Comparison of ENCODE assay signal across 25 cellular contexts in genomic region chr9:124780757-124781151, GRCh38. TPM values are rescaled to one million over a fixed set of nuclear protein-coding genes. Genes with fewer than 3 reads are reported as not detected.
A peak's percentile ranks its signal among the peaks of the same experiment; 100 is the strongest.
DNase-seq lines count a peak whose midpoint lies in the region; ATAC-seq, FAIRE-seq and TF ChIP-seq lines count a peak whose summit lies in the region.
"Had no signal": no experiment of that assay in that cellular context is flagged by ENCODE, and none has a peak within 500 bp of the region (broad histone marks: within the 10 kb centered on the region; RNA-seq: fewer than 3 reads in every experiment).

No MANE protein-coding gene starts in this region.

- no peak for TF ChIP-seq CTCF in breast epithelium (IDR thresholded peaks at IDR 0.05)
- TF ChIP-seq CTCF in MCF 10A (IDR thresholded peaks at IDR 0.05; ENCODE audit: unreplicated experiment): no peak
- TF ChIP-seq CTCF in osteoblast (IDR thresholded peaks at IDR 0.05; ENCODE audit: extremely low read depth, low read depth, low read length): no peak
- TF ChIP-seq CTCF in upper lobe of right lung (IDR thresholded peaks at IDR 0.05): no peak
- TF ChIP-seq CTCF in OCI-LY7 (conservative IDR thresholded peaks at IDR 0.05; ENCODE audit: low read length): no peak
- no peak for TF ChIP-seq CTCF in D721Med (IDR thresholded peaks at IDR 0.05; ENCODE audit: insufficient read depth, missing control alignments)

- no peak overlapping the region for H3K4me3 Mint-ChIP-seq in MCF 10A (ENCODE audit: unreplicated experiment)
- H3K4me3 Mint-ChIP-seq: memory B cell; natural killer cell treated with Interleukin-12 subunit alpha and Interleukin-12 subunit beta and Interleukin-15 and Interleukin-18, amount 100 ng/mL, for 72 hours had no signal

- no peaks in the 10 kb centered on the region for H4K20me1 ChIP-seq in osteoblast (ENCODE audit: insufficient read depth, low read length)
- H4K20me1 ChIP-seq in OCI-LY7 (ENCODE audit: insufficient read depth, low read length): no peaks in the 10 kb centered on the region

- no TSS peak for BruUV-seq in MCF 10A (replicated peaks; lab: Mats Ljungman, UMichigan)
- no TSS peak for BruUV-seq in OCI-LY7 (replicated peaks; lab: Mats Ljungman, UMichigan)

- H3K4me2 ChIP-seq in osteoblast (ENCODE audit: insufficient read depth, low read length) (no peak overlapping the region), OCI-LY7 (ENCODE audit: low read length) (no peak overlapping the region)

- H3K4me1 ChIP-seq in breast epithelium (peaks cover 6 to 15% of the 10 kb centered on the region in 2 donors), osteoblast (ENCODE audit: insufficient read depth, low read length) (peaks cover 25% of the 10 kb centered on the region), upper lobe of right lung (peaks cover 21% of the 10 kb centered on the region), OCI-LY7 (ENCODE audit: insufficient read depth, low read length, poor library complexity, severe bottlenecking) (peaks cover 8% of the 10 kb centered on the region)

- CTCF ChIA-PET in MCF 10A (lab: Yijun Ruan, JAX): interaction anchor here (0.6 to 13.3 kb wide), 3 partner anchors 70 to 361 kb away, joined by 3 to 927 read pairs (median 3); partner anchors contain the start of genes ARPC5L, RPL35 and WDR38
- CTCF ChIA-PET in OCI-LY7 (lab: Charles Lee; ENCODE audit: unreplicated experiment): no interaction called here

- intact Hi-C loops in breast epithelium (cut with DNase I; ENCODE audit: low total_unique reads) (no loop called here), MCF 10A (cut with micrococcal nuclease) (no loop called here), upper lobe of right lung (cut with DNase I) (no loop called here), OCI-LY7 (cut with micrococcal nuclease; ENCODE audit: unreplicated experiment) (no loop called here)

- no peak overlapping the region for H3K27ac Mint-ChIP-seq in MCF 10A (ENCODE audit: low read depth, unreplicated experiment)
- H3K27ac Mint-ChIP-seq: memory B cell; natural killer cell treated with Interleukin-12 subunit alpha and Interleukin-12 subunit beta and Interleukin-15 and Interleukin-18, amount 100 ng/mL, for 72 hours; progenitor cell of endocrine pancreas had no signal

- H3K27me3 ChIP-seq in breast epithelium: no peaks in the 10 kb centered on the region
- peaks cover 12% of the 10 kb centered on the region for H3K27me3 ChIP-seq in osteoblast (ENCODE audit: insufficient read depth, low read length)
- no peaks in the 10 kb centered on the region for H3K27me3 ChIP-seq in upper lobe of right lung

- H2AFZ ChIP-seq in osteoblast (ENCODE audit: low read length) (no peak overlapping the region), OCI-LY7 (ENCODE audit: low read length) (no peak overlapping the region)

- no peaks in the 10 kb centered on the region for H3K9me3 ChIP-seq in breast epithelium
- H3K9me3 ChIP-seq in osteoblast (ENCODE audit: low read depth, low read length): no peaks in the 10 kb centered on the region
- H3K9me3 ChIP-seq in upper lobe of right lung: no peaks in the 10 kb centered on the region
- H3K9me3 ChIP-seq in OCI-LY7 (ENCODE audit: low read length): no peaks in the 10 kb centered on the region
- H3K9me3 ChIP-seq: A549 had no signal

- H3K79me2 ChIP-seq in osteoblast (ENCODE audit: insufficient read depth, low read length) (no peaks in the 10 kb centered on the region), OCI-LY7 (ENCODE audit: insufficient read depth, low read depth, low read length) (no peaks in the 10 kb centered on the region)

- peak overlapping the region; percentile 77 to 92 for H3K27ac ChIP-seq in breast epithelium
- H3K27ac ChIP-seq in osteoblast (ENCODE audit: low read depth, low read length): no peak overlapping the region
- H3K27ac ChIP-seq in upper lobe of right lung: no peak overlapping the region
- H3K27ac ChIP-seq in OCI-LY7 (ENCODE audit: low read depth, low read length, poor library complexity, severe bottlenecking): no peak overlapping the region

- H3K4me3 ChIP-seq in breast epithelium: peak overlapping the region in 1 of 3 donors; percentile 53
- no peak overlapping the region for H3K4me3 ChIP-seq in osteoblast (ENCODE audit: insufficient read depth, low read length)
- H3K4me3 ChIP-seq in upper lobe of right lung: no peak overlapping the region
- H3K4me3 ChIP-seq in OCI-LY7 (ENCODE audit: low read depth, low read length, poor library complexity, severe bottlenecking): no peak overlapping the region
- H3K4me3 ChIP-seq: A549 had no signal

- no peaks in the 10 kb centered on the region for H3K36me3 ChIP-seq in breast epithelium
- no peaks in the 10 kb centered on the region for H3K36me3 ChIP-seq in osteoblast (ENCODE audit: insufficient read depth, low read length)
- no peaks in the 10 kb centered on the region for H3K36me3 ChIP-seq in upper lobe of right lung
- no peaks in the 10 kb centered on the region for H3K36me3 ChIP-seq in OCI-LY7 (ENCODE audit: insufficient read depth, low read length)

- peaks cover 8% of the 10 kb centered on the region for H3K27me3 Mint-ChIP-seq in MCF 10A (ENCODE audit: insufficient read depth, unreplicated experiment)

- FAIRE-seq in D721Med (lab: Jason Lieb, UNC): no peak
- FAIRE-seq: A549, GM18507, small intestine, TTC549 had no signal

- no peaks in the 10 kb centered on the region for H3K9me3 Mint-ChIP-seq in MCF 10A (ENCODE audit: unreplicated experiment)
- H3K9me3 Mint-ChIP-seq: memory B cell; natural killer cell treated with Interleukin-12 subunit alpha and Interleukin-12 subunit beta and Interleukin-15 and Interleukin-18, amount 100 ng/mL, for 72 hours had no signal

- TF ChIP-seq POLR2A in breast epithelium (IDR thresholded peaks at IDR 0.05): no peak

- ATAC-seq in upper lobe of right lung: no peak
- ATAC-seq: A549; HCT116; natural killer cell treated with Interleukin-12 subunit alpha and Interleukin-12 subunit beta and Interleukin-15 and Interleukin-18, amount 100 ng/mL, for 72 hours; stimulated activated naive CD8-positive, alpha-beta T cell treated with anti-CD3 and anti-CD28 coated beads, Interleukin-15, Interleukin-2, amounts not matched to agents 100 U/mL and 50 U/mL, for 24 hours had no signal

- in situ Hi-C loops in KBM-7 (cut with MboI; ENCODE audit: low pct_unique_long_range_greater_than_20kb, low sequenced_read_pairs): no loop called here

- H3K4me1 Mint-ChIP-seq in MCF 10A (ENCODE audit: insufficient read depth, unreplicated experiment): peaks cover 29% of the 10 kb centered on the region

- POLR2A ChIA-PET in MCF 10A (lab: Yijun Ruan, JAX) (no interaction called here), OCI-LY7 (lab: Charles Lee) (no interaction called here)

- H3K36me3 Mint-ChIP-seq in MCF 10A (ENCODE audit: insufficient read depth, unreplicated experiment): no peaks in the 10 kb centered on the region
- H3K36me3 Mint-ChIP-seq: memory B cell; natural killer cell treated with Interleukin-12 subunit alpha and Interleukin-12 subunit beta and Interleukin-15 and Interleukin-18, amount 100 ng/mL, for 72 hours had no signal

- no peaks in the 10 kb centered on the region for H3K9me2 ChIP-seq in OCI-LY7 (ENCODE audit: insufficient read depth, low read length)

- peak in 1 of 2 donors; percentile 17 for DNase-seq in breast epithelium (ENCODE audit: low spot score in 2 of 2)
- no peak for DNase-seq in MCF 10A (ENCODE audit: unreplicated experiment)
- peak; percentile 13 for DNase-seq in epidermal melanocyte (ENCODE audit: insufficient read length, low spot score)
- DNase-seq in osteoblast (ENCODE audit: insufficient read length, low spot score, missing footprints): peak; percentile 56
- peak; percentile 32 for DNase-seq in upper lobe of right lung
- DNase-seq in OCI-LY7 (ENCODE audit: low spot score): no peak
- DNase-seq in D721Med (ENCODE audit: insufficient read length, low spot score): no peak
- DNase-seq in KBM-7: no peak
- DNase-seq: activated CD4-positive, alpha-beta T cell treated with anti-CD3 and anti-CD28 coated beads for 48 hours; amniotic stem cell; caudate nucleus; foreskin melanocyte; NCI-H1417; NCI-H510A treated with DMSO at 0.1 percent for 48 hours; small intestine; stimulated activated CD4-positive, alpha-beta T cell treated with anti-CD3 and anti-CD28 coated beads, Interleukin-2, amount 100 ng/mL, for 48 hours; stimulated activated naive CD8-positive, alpha-beta T cell treated with anti-CD3 and anti-CD28 coated beads, Interleukin-15, Interleukin-2, amounts not matched to agents 100 U/mL and 50 U/mL, for 24 hours; SW 1271 had no signal

RNA-seq across cellular contexts. Expression of gene OLFML2A, which starts 3.8 kb away (rescaled TPM):
- total RNA-seq in breast epithelium: 10 to 100 TPM; 11.4 to 25.2 (median 11.4) TPM
- total RNA-seq in MCF 10A (2022): 0.21 and 0.25 TPM in 2 replicates
- total RNA-seq in osteoblast: 27.1 and 29.7 TPM in 2 replicates
- 39.5 TPM for total RNA-seq in upper lobe of right lung
- total RNA-seq in OCI-LY7 (2014; rRNA removed; shearing (Covaris generic)): 3.4 and 4.4 TPM in 2 replicates
- 6.0 and 6.7 TPM in 2 replicates for total RNA-seq in OCI-LY7 (2022)
- total RNA-seq: natural killer cell treated with Interleukin-12 subunit alpha and Interleukin-12 subunit beta and Interleukin-15 and Interleukin-18, amount 100 ng/mL, for 72 hours had no signal

RNA-seq across cellular contexts. Expression of gene NR6A1, which starts 9.6 kb away (rescaled TPM):
- total RNA-seq in breast epithelium (1 to 10 TPM; 1.3 to 5.3 (median 3.9) TPM), MCF 10A (2022) (0.91 and 2.0 TPM in 2 replicates), osteoblast (0.36 and 0.88 TPM in 2 replicates), upper lobe of right lung (4.0 TPM), OCI-LY7 (2022) (21.7 and 23.0 TPM in 2 replicates)
- 13.0 and 17.5 TPM in 2 replicates for total RNA-seq in OCI-LY7 (2014; rRNA removed; shearing (Covaris generic))

Comparison
In these comparisons a context has a peak if more than half of its experiments do, and no peak if none do; other contexts are left out.
1. DNase-seq: peak in epidermal melanocyte (single experiment), osteoblast (single experiment) and upper lobe of right lung (single experiment); none in MCF 10A (single experiment), OCI-LY7 (single experiment), D721Med (single experiment) and KBM-7 (single experiment).
2. H3K27ac ChIP-seq: peak in breast epithelium (2 of 2); none in osteoblast (single experiment), upper lobe of right lung (single experiment) and OCI-LY7 (single experiment).